Comparison of ENCODE assay signal across 22 cellular contexts in genomic region chr3:150107429-150108175, GRCh38.
DNase-seq lines count a peak whose midpoint lies in the region; ATAC-seq, FAIRE-seq and TF ChIP-seq lines count a peak whose summit lies in the region.
"Had no signal": no experiment of that assay in that cellular context is flagged by ENCODE, and none has a peak within 500 bp of the region (broad histone marks: within the 10 kb centered on the region; RNA-seq: fewer than 3 reads in every experiment).

No MANE protein-coding gene starts in this region.

- H2AK5ac ChIP-seq in H1 (ENCODE audit: low read depth, low read length): no peak overlapping the region

- H2BK20ac ChIP-seq in H1 (ENCODE audit: low read length): no peak overlapping the region

- H2BK15ac ChIP-seq in H1 (ENCODE audit: low read length): no peak overlapping the region

- H3K9me3 Mint-ChIP-seq in osteocyte (ENCODE audit: unreplicated experiment): no peaks in the 10 kb centered on the region
- H3K9me3 Mint-ChIP-seq in activated CD4-positive, alpha-beta memory T cell treated with anti-CD3 and anti-CD28 coated beads for 36 hours: no peaks in the 10 kb centered on the region
- H3K9me3 Mint-ChIP-seq: H9 had no signal

- no peaks in the 10 kb centered on the region for H3K36me3 Mint-ChIP-seq in osteocyte (ENCODE audit: unreplicated experiment)
- H3K36me3 Mint-ChIP-seq in activated CD4-positive, alpha-beta memory T cell treated with anti-CD3 and anti-CD28 coated beads for 36 hours: no peaks in the 10 kb centered on the region
- H3K36me3 Mint-ChIP-seq: activated naive CD8-positive, alpha-beta T cell treated with anti-CD3 and anti-CD28 coated beads for 36 hours had no signal

- no peak overlapping the region for H2BK12ac ChIP-seq in H1 (ENCODE audit: low read depth, low read length)

- TF ChIP-seq RAD21 in H1 (IDR thresholded peaks at IDR 0.05 in 1 of 2, conservative IDR thresholded peaks at IDR 0.05 in 1 of 2; ENCODE audit: low read depth in 2 of 2, low read length in 2 of 2): no peak

- no peak overlapping the region for H4K8ac ChIP-seq in H1 (ENCODE audit: extremely low read depth, insufficient read depth, low read length)

- no peaks in the 10 kb centered on the region for H3K79me2 ChIP-seq in H1 (ENCODE audit: control insufficient read depth in 1 of 2, insufficient read depth in 2 of 2, low read length in 2 of 2)
- H3K79me2 ChIP-seq: parathyroid adenoma had no signal

- H2BK5ac ChIP-seq in H1 (ENCODE audit: low read depth, low read length): no peak overlapping the region

- H4K5ac ChIP-seq in H1 (ENCODE audit: insufficient read length, low read depth, low read length): no peak overlapping the region

- no peak overlapping the region for H3K4ac ChIP-seq in H1 (replicated peaks; ENCODE audit: insufficient read length, low read depth, low read length)

- H2AFZ ChIP-seq in H1 (ENCODE audit: low read length): peak overlapping the region; percentile 0; the same call in 1 of the 2 replicates
- H2AFZ ChIP-seq: parathyroid adenoma had no signal

- no peak overlapping the region for H3K4me3 Mint-ChIP-seq in osteocyte (ENCODE audit: unreplicated experiment)
- no peak overlapping the region for H3K4me3 Mint-ChIP-seq in activated CD4-positive, alpha-beta memory T cell treated with anti-CD3 and anti-CD28 coated beads for 36 hours
- H3K4me3 Mint-ChIP-seq: activated CD4-positive, alpha-beta T cell treated with anti-CD3 and anti-CD28 coated beads for 36 hours; activated naive CD8-positive, alpha-beta T cell treated with anti-CD3 and anti-CD28 coated beads for 36 hours; H9 had no signal

- H3K14ac ChIP-seq in H1 (ENCODE audit: insufficient read length): no peak overlapping the region

- H3K56ac ChIP-seq in H1 (replicated peaks; ENCODE audit: insufficient read length, low read depth, low read length): no peak overlapping the region

- H3K4me1 ChIP-seq in NT2/D1 (ENCODE audit: insufficient read depth, insufficient read length) (peaks cover 5% of the 10 kb centered on the region), H1 (replicated peaks in 1 of 4; ENCODE audit: control insufficient read depth in 3 of 4, insufficient read depth in 4 of 4, low read length in 3 of 4) (peaks cover 0 to 11% (median 9%) of the 10 kb centered on the region in 4 experiments; a peak in 4 of 7 replicates)
- H3K4me1 ChIP-seq: parathyroid adenoma had no signal

- no peak overlapping the region for H3K27ac ChIP-seq in H1 (ENCODE audit: low read depth, low read length)
- H3K27ac ChIP-seq: parathyroid adenoma had no signal

- no peak for TF ChIP-seq POLR2A in H1 (IDR thresholded peaks at IDR 0.05; ENCODE audit: control extremely low read depth in 1 of 2, low read depth in 2 of 2, low read length in 2 of 2)

- peaks cover 54% of the 10 kb centered on the region for H3K4me1 Mint-ChIP-seq in osteocyte (ENCODE audit: unreplicated experiment)
- no peaks in the 10 kb centered on the region for H3K4me1 Mint-ChIP-seq in activated CD4-positive, alpha-beta memory T cell treated with anti-CD3 and anti-CD28 coated beads for 36 hours (ENCODE audit: low read depth)

- H3K9me3 ChIP-seq in NT2/D1 (ENCODE audit: insufficient read depth, low read length) (no peaks in the 10 kb centered on the region), H1 (ENCODE audit: insufficient read depth in 2 of 2, low read depth in 1 of 2, low read length in 1 of 2) (no peaks in the 10 kb centered on the region)

- no peak for TF ChIP-seq EP300 in H1 (IDR thresholded peaks at IDR 0.05; ENCODE audit: borderline replicate concordance in 1 of 2, low read depth in 2 of 2, low read length in 2 of 2)

- ATAC-seq in HG02840 (IDR thresholded peaks at IDR 0.05; ENCODE audit: low FRiP score, unreplicated experiment): no peak
- no peak for ATAC-seq in GM21367 (IDR thresholded peaks at IDR 0.05; ENCODE audit: unreplicated experiment)
- ATAC-seq in HG03175 (IDR thresholded peaks at IDR 0.05; ENCODE audit: unreplicated experiment): no peak
- ATAC-seq: activated CD4-positive, alpha-beta T cell treated with anti-CD3 and anti-CD28 coated beads for 36 hours; stimulated activated naive CD8-positive, alpha-beta T cell treated with anti-CD3 and anti-CD28 coated beads, Interleukin-15, Interleukin-2, amounts not matched to agents 100 U/mL and 50 U/mL, for 24 hours had no signal

- WGBS in H1 (ENCODE audit: extremely low coverage in 1 of 2, insufficient coverage in 1 of 2, insufficient read length in 1 of 2, insufficient replicate concordance in 2 of 2, low coverage in 1 of 2, low lambda C conversion rate in 2 of 2, missing lambda C conversion rate in 1 of 2), 2 experiments: 83% methylated on average over 5 of the region's 5 CpGs; no CpG with 5 or more reads in 1 of the 2 experiments

- no peak overlapping the region for H2BK120ac ChIP-seq in H1 (replicated peaks; ENCODE audit: low read depth, low read length)

- H4K20me1 ChIP-seq in H1 (replicated peaks in 1 of 2; ENCODE audit: control insufficient read depth in 1 of 2, insufficient read depth in 2 of 2, low read length in 2 of 2): no peaks in the 10 kb centered on the region

- H3K23ac ChIP-seq in H1 (ENCODE audit: insufficient read length): no peak overlapping the region

- FAIRE-seq in H1 (lab: Jason Lieb, UNC): no peak
- FAIRE-seq: islet of Langerhans had no signal

- H3K27me3 ChIP-seq in NT2/D1 (ENCODE audit: insufficient read depth, insufficient read length) (no peaks in the 10 kb centered on the region), H1 (replicated peaks in 1 of 4; ENCODE audit: control insufficient read depth in 3 of 4, extremely low read depth in 1 of 4, insufficient read depth in 3 of 4, low read length in 3 of 4) (no peaks in the 10 kb centered on the region)

- H3K36me3 ChIP-seq in NT2/D1 (ENCODE audit: insufficient read depth, insufficient read length, low read length): no peaks in the 10 kb centered on the region
- H3K36me3 ChIP-seq in H1 (ENCODE audit: control insufficient read depth in 2 of 4, insufficient read depth in 4 of 4, low read length in 3 of 4): no peaks in the 10 kb centered on the region

- H3K27ac Mint-ChIP-seq in osteocyte (ENCODE audit: unreplicated experiment): peak overlapping the region; percentile 94
- no peak overlapping the region for H3K27ac Mint-ChIP-seq in activated CD4-positive, alpha-beta memory T cell treated with anti-CD3 and anti-CD28 coated beads for 36 hours
- H3K27ac Mint-ChIP-seq: activated CD4-positive, alpha-beta T cell treated with anti-CD3 and anti-CD28 coated beads for 36 hours; activated naive CD8-positive, alpha-beta T cell treated with anti-CD3 and anti-CD28 coated beads for 36 hours; H9 had no signal

- DNase-seq in EL (peak; percentile 38), NT2/D1 (ENCODE audit: low read depth, low spot score) (no peak), H1 (ENCODE audit: low read depth in 1 of 2, low spot score in 2 of 2) (no peak), osteocyte (ENCODE audit: extremely low spot score, unreplicated experiment) (no peak)
- DNase-seq in activated CD4-positive, alpha-beta memory T cell treated with anti-CD3 and anti-CD28 coated beads for 36 hours: no peak
- DNase-seq: activated CD4-positive, alpha-beta T cell treated with anti-CD3 and anti-CD28 coated beads for 36 hours; activated naive CD8-positive, alpha-beta T cell treated with anti-CD3 and anti-CD28 coated beads for 36 hours; activated T-cell treated with anti-CD3 and anti-CD28 coated beads for 4 hours; cerebellar nuclear complex; DMS79 treated with DMSO at 0.1 percent for 48 hours; H9; KG1; NCI-H1436 treated with DMSO at 0.1 percent for 48 hours; NCI-H510A; stimulated activated CD4-positive, alpha-beta T cell treated with anti-CD3 and anti-CD28 coated beads, Interleukin-12 subunit alpha, Interleukin-12 subunit beta, amount 100 ng/mL, for 4 hours; stimulated activated naive CD8-positive, alpha-beta T cell treated with anti-CD3 and anti-CD28 coated beads, Interleukin-15, Interleukin-2, amounts not matched to agents 100 U/mL and 50 U/mL, for 24 hours; T-helper 2 cell had no signal

- H3K23me2 ChIP-seq in H1 (ENCODE audit: low read depth, low read length): no peaks in the 10 kb centered on the region

- H3K4me3 ChIP-seq in NT2/D1 (ENCODE audit: insufficient read length, low read depth): no peak overlapping the region
- no peak overlapping the region for H3K4me3 ChIP-seq in H1 (ENCODE audit: extremely low read depth in 1 of 4, insufficient read depth in 2 of 4, low read depth in 3 of 4, low read length in 4 of 4)

- no peak for TF ChIP-seq CTCF in H1 (IDR thresholded peaks at IDR 0.05; ENCODE audit: control extremely low read depth in 1 of 3, insufficient read depth in 1 of 3, low read depth in 1 of 3, low read length in 3 of 3)
- no peak for TF ChIP-seq CTCF in osteocyte (IDR thresholded peaks at IDR 0.05)

- H4K91ac ChIP-seq in H1 (replicated peaks; ENCODE audit: insufficient read length, low read length): no peak overlapping the region

- H3K18ac ChIP-seq in H1 (ENCODE audit: extremely low read depth, low read length): no peak overlapping the region

- no peaks in the 10 kb centered on the region for H3K27me3 Mint-ChIP-seq in osteocyte (ENCODE audit: unreplicated experiment)
- H3K27me3 Mint-ChIP-seq in activated CD4-positive, alpha-beta memory T cell treated with anti-CD3 and anti-CD28 coated beads for 36 hours: peaks cover 6% of the 10 kb centered on the region

- POLR2A ChIA-PET in H1 (lab: Charles Lee; ENCODE audit: partially characterized antibody): interaction anchor here (1.0 to 1.5 kb wide), 3 partner anchors 20 to 72 kb away, joined by 3 to 4 read pairs (median 3); no protein-coding TSS in a partner anchor
- POLR2A ChIA-PET in activated CD4-positive, alpha-beta memory T cell treated with anti-CD3 and anti-CD28 coated beads for 36 hours (lab: Charles Lee): no interaction called here

- H3K4me2 ChIP-seq in H1 (ENCODE audit: insufficient read depth in 1 of 2, low read depth in 2 of 2, low read length in 2 of 2): no peak overlapping the region; a peak in 1 of 4 replicates

- CTCF ChIA-PET in H1 (lab: Charles Lee; ENCODE audit: partially characterized antibody): interaction anchor here (0.6 to 1.7 kb wide), 7 partner anchors 11 to 171 kb away, joined by 3 to 4 read pairs (median 3); no protein-coding TSS in a partner anchor
- CTCF ChIA-PET in activated CD4-positive, alpha-beta memory T cell treated with anti-CD3 and anti-CD28 coated beads for 36 hours (lab: Charles Lee): no interaction called here

- peak overlapping the region; percentile 7 for H3K9ac ChIP-seq in NT2/D1 (ENCODE audit: insufficient read length, low read depth)
- H3K9ac ChIP-seq in H1 (replicated peaks in 1 of 4; ENCODE audit: extremely low read depth in 1 of 4, low read depth in 3 of 4, low read length in 3 of 4): no peak overlapping the region
- H3K9ac ChIP-seq: parathyroid adenoma had no signal

- no peaks in the 10 kb centered on the region for H3K79me1 ChIP-seq in H1 (ENCODE audit: low read depth, low read length)

- intact Hi-C loops in activated CD4-positive, alpha-beta memory T cell treated with anti-CD3 and anti-CD28 coated beads for 36 hours (cut with micrococcal nuclease): no loop called here
